In genomic region chr20:46209930-46210671, GRCh38 we compare ENCODE assay signal across 14 cellular contexts.
"Had no signal": no experiment of that assay in that cellular context is flagged by ENCODE, and none has a peak within 500 bp of the region (broad histone marks: within the 10 kb centered on the region; RNA-seq: fewer than 3 reads in every experiment).

No MANE protein-coding gene starts in this region.

- H3K4me1 ChIP-seq: ascending aorta had no signal

- H3K36me3 ChIP-seq: ascending aorta, esophagus muscularis mucosa had no signal

- H3K4me3 ChIP-seq: ascending aorta, dorsolateral prefrontal cortex, esophagus muscularis mucosa, psoas muscle had no signal

- H3K27ac ChIP-seq: ascending aorta, esophagus muscularis mucosa, psoas muscle had no signal

- DNase-seq: activated CD4-positive, alpha-beta T cell treated with anti-CD3 and anti-CD28 coated beads, Interleukin-2, amount 50 U/mL, for 4 hours; activated CD4-positive, CD25-positive, alpha-beta regulatory T cell treated with anti-CD3 and anti-CD28 coated beads, Interleukin-2, amount 50 U/mL, for 72 hours; activated gamma-delta T cell; activated naive CD8-positive, alpha-beta T cell treated with anti-CD3 and anti-CD28 coated beads, Interleukin-2, amount 10 ng/mL, durations not matched to agents 7 days and 5 days; activated T-cell treated with anti-CD3 and anti-CD28 coated beads, Interleukin-2, amount 50 U/mL, for 48 hours; dorsolateral prefrontal cortex; foreskin fibroblast; natural killer cell; psoas muscle; stimulated activated CD4-positive, alpha-beta T cell treated with anti-CD3 and anti-CD28 coated beads, Interleukin-12 subunit alpha, Interleukin-12 subunit beta, amount 100 ng/mL, for 4 hours; stimulated activated naive CD4-positive, alpha-beta T cell treated with Interleukin-2 at 50 U/mL for 16 hours had no signal

- H3K9me3 ChIP-seq: ascending aorta, esophagus muscularis mucosa, psoas muscle had no signal

- ATAC-seq: left lobe of liver, natural killer cell, psoas muscle had no signal
